In genomic region chr18:54229660-54230059, GRCh38 we compare ENCODE assay signal across 20 cellular contexts. TPM values are rescaled to one million over a fixed set of nuclear protein-coding genes. Genes with fewer than 3 reads are reported as not detected.
DNase-seq lines count a peak whose midpoint lies in the region; ATAC-seq, FAIRE-seq and TF ChIP-seq lines count a peak whose summit lies in the region.
"Had no signal": no experiment of that assay in that cellular context is flagged by ENCODE, and none has a peak within 500 bp of the region (broad histone marks: within the 10 kb centered on the region; RNA-seq: fewer than 3 reads in every experiment).

No MANE protein-coding gene starts in this region.

- no peaks in the 10 kb centered on the region for H3K9me3 ChIP-seq in T-helper 17 cell (ENCODE audit: control insufficient read depth, low read length, poor library complexity, severe bottlenecking)
- H3K9me3 ChIP-seq: ascending aorta, neutrophil had no signal

- no peak for TF ChIP-seq POLR2A in erythroblast (IDR thresholded peaks at IDR 0.05; ENCODE audit: low read length)

- TF ChIP-seq CTCF in GM20000 (IDR thresholded peaks at IDR 0.05; ENCODE audit: extremely low read depth, missing control alignments): no peak

- DNase-seq in activated naive CD4-positive, alpha-beta T cell treated with Interleukin-2 at 50 U/mL for 16 hours: peak; percentile 21
- DNase-seq in activated naive CD4-positive, alpha-beta T cell treated with anti-CD3 and anti-CD28 coated beads, Interleukin-2, amount 50 U/mL, for 16 hours: no peak
- DNase-seq in GM20000 (ENCODE audit: low spot score): peak; percentile 35
- peak; percentile 16 to 19 for DNase-seq in activated T-cell treated with anti-CD3 and anti-CD28 coated beads, Interleukin-2, amount 50 U/mL, for 72 hours
- peak; percentile 39 for DNase-seq in stimulated activated CD8-positive, alpha-beta memory T cell treated with anti-CD3 and anti-CD28 coated beads, Interleukin-4, amount 100 ng/mL, for 48 hours
- no peak for DNase-seq in T-helper 17 cell
- DNase-seq in erythroblast (lab: John Stamatoyannopoulos, UW): no peak
- DNase-seq in urothelium cell line (ENCODE audit: low spot score): no peak
- DNase-seq: activated effector memory CD4-positive, alpha-beta T cell treated with Interleukin-2 at 50 U/mL for 16 hours; CD4-positive, alpha-beta memory T cell; DMS79; foreskin keratinocyte; KG1; left cardiac atrium; NCI-H1092 treated with DMSO at 0.1 percent for 48 hours; NCI-H2081 treated with DMSO at 0.1 percent for 48 hours; NCI-H524; SIG-M5 had no signal

- no peaks in the 10 kb centered on the region for H3K9me3 Mint-ChIP-seq in activated T-cell treated with anti-CD3 and anti-CD28 coated beads, Interleukin-2, amount 50 U/mL, for 72 hours

- no peak for FAIRE-seq in urothelium cell line (lab: Jason Lieb, UNC)

- H3K27me3 Mint-ChIP-seq in activated T-cell treated with anti-CD3 and anti-CD28 coated beads, Interleukin-2, amount 50 U/mL, for 72 hours (ENCODE audit: low read depth): peaks cover 4% of the 10 kb centered on the region
- peaks cover 4% of the 10 kb centered on the region for H3K27me3 Mint-ChIP-seq in T-helper 17 cell
- H3K27me3 Mint-ChIP-seq: CD4-positive, alpha-beta memory T cell had no signal

- H3K27ac Mint-ChIP-seq in activated T-cell treated with anti-CD3 and anti-CD28 coated beads, Interleukin-2, amount 50 U/mL, for 72 hours: peak overlapping the region; percentile 16
- H3K27ac Mint-ChIP-seq in T-helper 17 cell: no peak overlapping the region

- peak; percentile 42 to 69 for ATAC-seq in activated T-cell treated with anti-CD3 and anti-CD28 coated beads, Interleukin-2, amount 50 U/mL, for 72 hours (replicated peaks in 1 of 2)
- ATAC-seq in T-helper 17 cell: no peak
- ATAC-seq: foreskin keratinocyte, left cardiac atrium had no signal

- H3K4me1 Mint-ChIP-seq in activated T-cell treated with anti-CD3 and anti-CD28 coated beads, Interleukin-2, amount 50 U/mL, for 72 hours (ENCODE audit: low read depth): peaks cover 19% of the 10 kb centered on the region
- peaks cover 7% of the 10 kb centered on the region for H3K4me1 Mint-ChIP-seq in T-helper 17 cell

- no peaks in the 10 kb centered on the region for H3K36me3 Mint-ChIP-seq in activated T-cell treated with anti-CD3 and anti-CD28 coated beads, Interleukin-2, amount 50 U/mL, for 72 hours (ENCODE audit: insufficient read depth in 2 of 2)
- H3K36me3 Mint-ChIP-seq in T-helper 17 cell (ENCODE audit: low read depth): peaks cover 4% of the 10 kb centered on the region

- H3K4me3 Mint-ChIP-seq in activated T-cell treated with anti-CD3 and anti-CD28 coated beads, Interleukin-2, amount 50 U/mL, for 72 hours: peak overlapping the region; percentile 22 to 64
- H3K4me3 Mint-ChIP-seq in T-helper 17 cell: no peak overlapping the region
- H3K4me3 Mint-ChIP-seq: CD4-positive, alpha-beta memory T cell had no signal

RNA-seq across cellular contexts. Expression of gene MBD2, which starts 5.2 kb away (rescaled TPM):
- total RNA-seq in activated T-cell treated with anti-CD3 and anti-CD28 coated beads, Interleukin-2, amount 50 U/mL, for 72 hours: 100 to 1,000 TPM; 206 to 207 TPM
- 100 to 1,000 TPM; 108 TPM for total RNA-seq in T-helper 17 cell

RNA-seq across cellular contexts. Expression of gene POLI, which starts 39.7 kb away (rescaled TPM):
- total RNA-seq in activated T-cell treated with anti-CD3 and anti-CD28 coated beads, Interleukin-2, amount 50 U/mL, for 72 hours: 10 to 100 TPM; 29.5 to 30.8 TPM
- 10 to 100 TPM; 27.2 to 28.4 TPM for total RNA-seq in T-helper 17 cell

Comparison
In these comparisons a context has a peak if more than half of its experiments do, and no peak if none do; other contexts are left out.
1. DNase-seq: peak in activated naive CD4-positive, alpha-beta T cell treated with Interleukin-2 at 50 U/mL for 16 hours (single experiment), GM20000 (single experiment), activated T-cell treated with anti-CD3 and anti-CD28 coated beads, Interleukin-2, amount 50 U/mL, for 72 hours (2 of 2) and stimulated activated CD8-positive, alpha-beta memory T cell treated with anti-CD3 and anti-CD28 coated beads, Interleukin-4, amount 100 ng/mL, for 48 hours (single experiment); none in activated naive CD4-positive, alpha-beta T cell treated with anti-CD3 and anti-CD28 coated beads, Interleukin-2, amount 50 U/mL, for 16 hours (single experiment), T-helper 17 cell (0 of 3), erythroblast (0 of 2) and urothelium cell line (single experiment).